26 cellular contexts compared by ENCODE assay signal in the genomic region with DNA sequence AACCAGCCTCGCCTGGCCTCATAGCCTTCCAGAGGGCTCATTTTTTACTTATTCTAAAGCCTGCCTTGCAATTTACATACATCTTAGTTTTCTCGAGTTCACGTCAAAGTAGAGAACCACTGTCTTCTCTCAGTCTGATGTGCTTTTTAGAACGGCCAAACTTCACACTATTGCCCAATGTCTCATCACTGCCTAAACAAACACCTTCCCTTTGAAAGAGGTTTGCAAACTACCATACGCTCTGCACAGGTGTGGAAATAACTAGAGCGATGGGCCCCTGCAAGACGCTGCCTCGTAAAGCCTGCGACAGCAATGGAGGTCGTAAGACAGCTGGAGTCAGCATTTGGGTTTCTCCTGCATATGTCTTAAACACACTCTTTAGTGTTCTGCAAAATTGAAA. TPM values are rescaled to one million over a fixed set of nuclear protein-coding genes. Genes with fewer than 3 reads are reported as not detected.
DNase-seq lines count a peak whose midpoint lies in the region; ATAC-seq, FAIRE-seq and TF ChIP-seq lines count a peak whose summit lies in the region.
"Had no signal": no experiment of that assay in that cellular context is flagged by ENCODE, and none has a peak within 500 bp of the region (broad histone marks: within the 10 kb centered on the region; RNA-seq: fewer than 3 reads in every experiment).

No MANE protein-coding gene starts in this region.

- H3K27me3 Mint-ChIP-seq in CD4-positive, alpha-beta memory T cell: no peaks in the 10 kb centered on the region
- no peaks in the 10 kb centered on the region for H3K27me3 Mint-ChIP-seq in astrocyte (ENCODE audit: low read depth, unreplicated experiment)
- H3K27me3 Mint-ChIP-seq: CD4-positive, alpha-beta T cell had no signal

- no peaks in the 10 kb centered on the region for H3K4me1 ChIP-seq in CD4-positive, alpha-beta memory T cell (ENCODE audit: insufficient read depth, low read length)
- no peaks in the 10 kb centered on the region for H3K4me1 ChIP-seq in astrocyte (ENCODE audit: insufficient read depth, low read length)
- H3K4me1 ChIP-seq in HepG2 (ENCODE audit: insufficient read depth, low read length): no peaks in the 10 kb centered on the region
- no peaks in the 10 kb centered on the region for H3K4me1 ChIP-seq in osteoblast (ENCODE audit: insufficient read depth, low read length)
- no peaks in the 10 kb centered on the region for H3K4me1 ChIP-seq in aorta (ENCODE audit: control insufficient read depth in 1 of 2, insufficient read depth in 2 of 2, low read length in 2 of 2)

- H3K4me2 ChIP-seq in astrocyte (ENCODE audit: low read length) (no peak overlapping the region), HepG2 (ENCODE audit: low read depth, low read length) (no peak overlapping the region), osteoblast (ENCODE audit: insufficient read depth, low read length) (no peak overlapping the region)

- H3K27me3 ChIP-seq in CD4-positive, alpha-beta memory T cell (ENCODE audit: insufficient read depth, low read length): no peaks in the 10 kb centered on the region
- H3K27me3 ChIP-seq in astrocyte (ENCODE audit: insufficient read depth, low read length): no peaks in the 10 kb centered on the region
- H3K27me3 ChIP-seq in HepG2 (ENCODE audit: control insufficient read depth in 1 of 2, insufficient read depth in 2 of 2, low read length in 2 of 2): no peaks in the 10 kb centered on the region
- no peaks in the 10 kb centered on the region for H3K27me3 ChIP-seq in osteoblast (ENCODE audit: insufficient read depth, low read length)
- H3K27me3 ChIP-seq in aorta (ENCODE audit: control insufficient read depth in 1 of 2, insufficient read depth in 2 of 2, low read length in 1 of 2): no peaks in the 10 kb centered on the region
- H3K27me3 ChIP-seq: MG63 had no signal

- H3K9me3 Mint-ChIP-seq in CD4-positive, alpha-beta memory T cell: no peaks in the 10 kb centered on the region
- H3K9me3 Mint-ChIP-seq in astrocyte (ENCODE audit: unreplicated experiment): no peaks in the 10 kb centered on the region
- H3K9me3 Mint-ChIP-seq: CD4-positive, alpha-beta T cell had no signal

- H3K36me3 Mint-ChIP-seq in CD4-positive, alpha-beta memory T cell: peaks cover 35 to 47% of the 10 kb centered on the region in 2 donors
- peaks cover 18% of the 10 kb centered on the region for H3K36me3 Mint-ChIP-seq in astrocyte (ENCODE audit: low read depth, unreplicated experiment)

- CTCF ChIA-PET in CD4-positive, alpha-beta memory T cell (lab: Charles Lee; ENCODE audit: partially characterized antibody): interaction anchor here (0.7 to 1.3 kb wide), 2 partner anchors 15 to 18 kb away, joined by 3 read pairs; no protein-coding TSS in a partner anchor
- CTCF ChIA-PET in HepG2 (lab: Yijun Ruan, JAX; ENCODE audit: low intra/inter-chr PET ratio, low total read pairs): no interaction called here

- no peaks in the 10 kb centered on the region for H3K9me3 ChIP-seq in CD4-positive, alpha-beta memory T cell (ENCODE audit: control insufficient read depth in 1 of 2, low read length in 2 of 2)
- H3K9me3 ChIP-seq in astrocyte (ENCODE audit: insufficient read depth, low read depth, low read length) (no peaks in the 10 kb centered on the region), HepG2 (ENCODE audit: low read length) (no peaks in the 10 kb centered on the region), osteoblast (ENCODE audit: low read depth, low read length) (no peaks in the 10 kb centered on the region), aorta (ENCODE audit: control insufficient read depth, low read length) (no peaks in the 10 kb centered on the region)
- H3K9me3 ChIP-seq: MG63 had no signal

- TF ChIP-seq CTCF in astrocyte (IDR thresholded peaks at IDR 0.05; ENCODE audit: insufficient read depth, low read depth, low read length): no peak
- no peak for TF ChIP-seq CTCF in HepG2 (CRISPR knock-in tag; IDR thresholded peaks at IDR 0.05)
- no peak for TF ChIP-seq CTCF in osteoblast (IDR thresholded peaks at IDR 0.05; ENCODE audit: extremely low read depth, low read depth, low read length)

- no peak overlapping the region for H3K4me3 Mint-ChIP-seq in CD4-positive, alpha-beta memory T cell
- peak overlapping the region; percentile 14 for H3K4me3 Mint-ChIP-seq in astrocyte (ENCODE audit: unreplicated experiment)
- H3K4me3 Mint-ChIP-seq: CD4-positive, alpha-beta T cell had no signal

- H2AFZ ChIP-seq in astrocyte (ENCODE audit: low read depth, low read length) (no peak overlapping the region), HepG2 (ENCODE audit: low read length) (no peak overlapping the region), osteoblast (ENCODE audit: low read length) (no peak overlapping the region)

- peaks cover 8% of the 10 kb centered on the region for H4K20me1 ChIP-seq in astrocyte (ENCODE audit: insufficient read depth, low read length)
- H4K20me1 ChIP-seq in HepG2 (ENCODE audit: insufficient read depth, low read length): no peaks in the 10 kb centered on the region
- no peaks in the 10 kb centered on the region for H4K20me1 ChIP-seq in osteoblast (ENCODE audit: insufficient read depth, low read length)

- TF ChIP-seq EP300 in HepG2 (IDR thresholded peaks at IDR 0.05; ENCODE audit: low read depth in 2 of 2, low read length in 2 of 2) (no peak), HepG2 (CRISPR knock-in tag; IDR thresholded peaks at IDR 0.05; ENCODE audit: borderline replicate concordance) (no peak)

- ATAC-seq in HepG2 (no peak), aorta (ENCODE audit: low FRiP score) (no peak), GM18517 (IDR thresholded peaks at IDR 0.05; ENCODE audit: unreplicated experiment) (no peak)
- ATAC-seq: GM12878, Panc1 had no signal

- no peak for DNase-seq in CD4-positive, alpha-beta memory T cell
- no peak for DNase-seq in astrocyte (ENCODE audit: low read depth)
- DNase-seq in HepG2 (ENCODE audit: low spot score): no peak
- DNase-seq in osteoblast (ENCODE audit: insufficient read length, low spot score, missing footprints): peak; percentile 35
- no peak for DNase-seq in aorta
- DNase-seq in mucosa of gallbladder (ENCODE audit: low spot score): no peak
- DNase-seq: CD4-positive, alpha-beta T cell; COR-L47; EL; GDM1; HCEC 1CT; KG1; MG63; NCI-H1105 treated with DMSO at 0.1 percent for 48 hours; NCI-H2029; NCI-H446; NCI-H524 treated with DMSO at 0.1 percent for 48 hours; NCI-H82; NK-92 treated with Interleukin-12 subunit alpha and Interleukin-12 subunit beta, amount 100 ng/mL, for 24 hours; SHP77 had no signal

- TF ChIP-seq POLR2A in HepG2 (IDR thresholded peaks at IDR 0.05; ENCODE audit: insufficient read depth in 1 of 2, low read depth in 2 of 2, low read length in 2 of 2): no peak

- H3K27ac Mint-ChIP-seq in CD4-positive, alpha-beta memory T cell: peak overlapping the region in 4 of 7 donors; percentile 13 to 53 (median 30)
- H3K27ac Mint-ChIP-seq in astrocyte (ENCODE audit: unreplicated experiment): no peak overlapping the region
- H3K27ac Mint-ChIP-seq: CD4-positive, alpha-beta T cell had no signal

- no peak overlapping the region for H3K27ac ChIP-seq in CD4-positive, alpha-beta memory T cell (ENCODE audit: low read depth, low read length)
- H3K27ac ChIP-seq in astrocyte (ENCODE audit: low read depth, low read length) (no peak overlapping the region), HepG2 (ENCODE audit: extremely low read length, insufficient read depth, low read length) (no peak overlapping the region), osteoblast (ENCODE audit: low read depth, low read length) (no peak overlapping the region), aorta (ENCODE audit: low read depth in 1 of 2, low read length in 2 of 2) (no peak overlapping the region)
- H3K27ac ChIP-seq: RWPE1 had no signal

- BruUV-seq in HepG2 (replicated peaks; lab: Mats Ljungman, UMichigan): no TSS peak

- intact Hi-C loops in CD4-positive, alpha-beta memory T cell (cut with micrococcal nuclease): no loop called here
- intact Hi-C loops in HepG2 (cut with micrococcal nuclease; ENCODE audit: unreplicated experiment) (no loop called here), aorta (cut with DNase I) (no loop called here)

- H3K36me3 ChIP-seq in CD4-positive, alpha-beta memory T cell (ENCODE audit: insufficient read depth, low read length): peaks cover 34% of the 10 kb centered on the region
- H3K36me3 ChIP-seq in astrocyte (ENCODE audit: insufficient read depth, low read length): peaks cover 9% of the 10 kb centered on the region
- peaks cover 12 to 52% of the 10 kb centered on the region in 2 experiments; a peak in 4 of 5 replicates for H3K36me3 ChIP-seq in HepG2 (replicated peaks in 1 of 2; ENCODE audit: control insufficient read depth in 1 of 2, insufficient read depth in 2 of 2, low read length in 2 of 2)
- peaks cover 32% of the 10 kb centered on the region for H3K36me3 ChIP-seq in osteoblast (ENCODE audit: insufficient read depth, low read length)
- peaks cover 2 to 7% of the 10 kb centered on the region in 2 donors for H3K36me3 ChIP-seq in aorta (ENCODE audit: control insufficient read depth in 1 of 2, insufficient read depth in 2 of 2, low read length in 1 of 2)

- H3K79me2 ChIP-seq in astrocyte (ENCODE audit: insufficient read depth, low read length): peaks cover 1% of the 10 kb centered on the region
- no peaks in the 10 kb centered on the region for H3K79me2 ChIP-seq in HepG2 (ENCODE audit: insufficient read depth, low read length)
- H3K79me2 ChIP-seq in osteoblast (ENCODE audit: insufficient read depth, low read length): peaks cover 5% of the 10 kb centered on the region

- FAIRE-seq in astrocyte (lab: Jason Lieb, UNC) (no peak), HepG2 (lab: Jason Lieb, UNC) (no peak)
- FAIRE-seq: GM12878, H1, HTR-8/SVneo had no signal

- peaks cover 0 to 3% (median under 1%) of the 10 kb centered on the region in 4 donors for H3K4me1 Mint-ChIP-seq in CD4-positive, alpha-beta memory T cell
- H3K4me1 Mint-ChIP-seq in astrocyte (ENCODE audit: low read depth, unreplicated experiment): no peaks in the 10 kb centered on the region

- no peak overlapping the region for H3K9ac ChIP-seq in astrocyte (ENCODE audit: low read length)
- H3K9ac ChIP-seq in HepG2 (ENCODE audit: insufficient read depth, low read depth, low read length): no peak overlapping the region

- in situ Hi-C loops in HepG2 (cut with HindIII; ENCODE audit: extremely low pct_ligation_motif_present, low pct_unique_long_range_greater_than_20kb): no loop called here

- no peak overlapping the region for H3K4me3 ChIP-seq in CD4-positive, alpha-beta memory T cell (ENCODE audit: low read length in 2 of 2)
- H3K4me3 ChIP-seq in astrocyte (ENCODE audit: insufficient read depth, low read depth, low read length) (no peak overlapping the region), HepG2 (replicated peaks in 1 of 3; ENCODE audit: insufficient read depth in 1 of 3, low read depth in 2 of 3, low read length in 3 of 3) (no peak overlapping the region), osteoblast (ENCODE audit: insufficient read depth, low read length) (no peak overlapping the region), aorta (ENCODE audit: low read length in 2 of 2) (no peak overlapping the region)
- H3K4me3 ChIP-seq: GM12878, MG63 had no signal

- POLR2A ChIA-PET in CD4-positive, alpha-beta memory T cell (lab: Charles Lee; ENCODE audit: partially characterized antibody): no interaction called here
- POLR2A ChIA-PET in HepG2 (lab: Yijun Ruan, JAX): no interaction called here

- WGBS in HepG2 (ENCODE audit: low lambda C conversion rate): 92% methylated on average over 10 of the region's 10 CpGs
- WGBS in aorta, 2 donors: 80 to 94% methylated on average over 10 of the region's 10 CpGs

- no peak for TF ChIP-seq RAD21 in HepG2 (CRISPR knock-in tag; IDR thresholded peaks at IDR 0.05)

RNA-seq across cellular contexts. Expression of gene PRDM15, which starts 22.6 kb away (rescaled TPM):
- 10 to 100 TPM; 14.2 to 14.3 TPM for total RNA-seq in CD4-positive, alpha-beta memory T cell
- polyA plus RNA-seq in CD4-positive, alpha-beta memory T cell: 1 to 10 TPM in 1 of 2 donors, under 1 TPM in 1; 0.50 to 3.3 TPM
- total RNA-seq in astrocyte (5.8 and 6.8 TPM in 2 replicates), HepG2 (2016; rRNA removed; fragmentation: Illumina TruSeq; extraction: Trizol) (4.0 and 4.2 TPM in 2 replicates), osteoblast (7.2 and 8.8 TPM in 2 replicates), aorta (10 to 100 TPM in 1 of 2 donors, 1 to 10 TPM in 1; 9.0 to 11.5 TPM), mucosa of gallbladder (6.4 TPM)
- total RNA-seq in HepG2 (2016; cell fraction: cytosol; rRNA removed; fragmentation: Illumina TruSeq; extraction: Trizol; ENCODE audit: low read depth): 1.2 and 1.5 TPM in 2 replicates
- 3.0 and 4.8 TPM in 2 replicates for total RNA-seq in HepG2 (2016; cell fraction: insoluble cytoplasmic fraction; rRNA removed; fragmentation: Illumina TruSeq; extraction: Trizol)
- 1.9 TPM in 2 replicates for total RNA-seq in HepG2 (2016; cell fraction: membrane; rRNA removed; fragmentation: Illumina TruSeq; extraction: Trizol)
- 8.4 and 8.5 TPM in 2 replicates for total RNA-seq in HepG2 (2016; cell fraction: nucleus; rRNA removed; fragmentation: Illumina TruSeq; extraction: Trizol)
- polyA plus RNA-seq in HepG2 (2011; rRNA removed) (6.9 and 8.7 TPM in 2 replicates), aorta (1 to 10 TPM; 2.6 to 5.9 TPM)
- polyA plus RNA-seq in HepG2 (2011; cell fraction: cytosol; rRNA removed): 1.9 and 2.1 TPM in 2 replicates
- 29.0 and 46.2 TPM in 2 replicates for polyA plus RNA-seq in HepG2 (2011; cell fraction: nucleus; rRNA removed)
- 2.7 and 2.8 TPM in 2 replicates for polyA plus RNA-seq in HepG2 (2012)
- 0.29 and 0.34 TPM in 2 replicates for polyA plus RNA-seq in HepG2 (2016; cell fraction: cytosol; fragmentation: Illumina TruSeq; extraction: Trizol; ENCODE audit: low read depth)
- 2.1 and 3.3 TPM in 2 replicates for polyA plus RNA-seq in HepG2 (2016; cell fraction: insoluble cytoplasmic fraction; fragmentation: Illumina TruSeq; extraction: Trizol; ENCODE audit: low read depth)
- 0.50 and 0.78 TPM in 2 replicates for polyA plus RNA-seq in HepG2 (2016; cell fraction: membrane; fragmentation: Illumina TruSeq; extraction: Trizol; ENCODE audit: low read depth)
- polyA plus RNA-seq in HepG2 (2016; cell fraction: nucleus; fragmentation: Illumina TruSeq; extraction: Trizol; ENCODE audit: insufficient read depth, low read depth): 15.5 and 16.6 TPM in 2 replicates
- 15.6 and 28.2 TPM in 2 replicates for polyA minus RNA-seq in HepG2 (2011; rRNA and poly(A)+ RNA removed; ENCODE audit: low replicate concordance)
- 3.9 and 5.9 TPM in 2 replicates for polyA minus RNA-seq in HepG2 (2011; cell fraction: cytosol; rRNA and poly(A)+ RNA removed)
- polyA minus RNA-seq in HepG2 (2011; cell fraction: nucleus; rRNA and poly(A)+ RNA removed): 10.0 and 10.2 TPM in 2 replicates
